13 cellular contexts compared by ENCODE assay signal in genomic region chr11:66183581-66184048, GRCh38.
DNase-seq lines count a peak whose midpoint lies in the region; TF ChIP-seq lines count a peak whose summit lies in the region.
"Had no signal": no experiment of that assay in that cellular context is flagged by ENCODE, and none has a peak within 500 bp of the region (broad histone marks: within the 10 kb centered on the region; RNA-seq: fewer than 3 reads in every experiment).

No MANE protein-coding gene starts in this region.

- H3K27ac Mint-ChIP-seq in activated T-cell treated with anti-CD3 and anti-CD28 coated beads, Interleukin-2, amount 50 U/mL, for 24 hours: peak overlapping the region; percentile 69
- peak overlapping the region; percentile 57 for H3K27ac Mint-ChIP-seq in neural progenitor cell
- H3K27ac Mint-ChIP-seq: T-helper 1 cell treated with Interleukin-12 subunit alpha and Interleukin-12 subunit beta and Interleukin-4 antibody, amounts not matched to agents 30 μg/mL and 1 μg/mL, for 36 hours had no signal

- H3F3A ChIP-seq in neural progenitor cell (ENCODE audit: low read depth): peaks cover 11% of the 10 kb centered on the region

- DNase-seq in activated T-cell treated with anti-CD3 and anti-CD28 coated beads, Interleukin-2, amount 50 U/mL, for 24 hours: no peak
- DNase-seq in activated T-cell treated with anti-CD3 and anti-CD28 coated beads, Interleukin-2, amount 50 U/mL, for 48 hours: no peak
- peak; percentile 16 for DNase-seq in NCI-H69 (lab: John Stamatoyannopoulos, UW)
- peak; percentile 16 for DNase-seq in dermis blood vessel endothelial cell
- DNase-seq in neural progenitor cell (ENCODE audit: low spot score): no peak
- DNase-seq in NOMO-1 (lab: John Stamatoyannopoulos, UW; ENCODE audit: unreplicated experiment in 2 of 2): no peak
- DNase-seq in SJCRH30: no peak
- DNase-seq in H7: no peak
- DNase-seq: foreskin keratinocyte, NCI-H446 had no signal

- no peaks in the 10 kb centered on the region for H3K9me3 Mint-ChIP-seq in activated T-cell treated with anti-CD3 and anti-CD28 coated beads, Interleukin-2, amount 50 U/mL, for 24 hours
- H3K9me3 Mint-ChIP-seq in neural progenitor cell: no peaks in the 10 kb centered on the region
- H3K9me3 Mint-ChIP-seq: T-helper 1 cell treated with Interleukin-12 subunit alpha and Interleukin-12 subunit beta and Interleukin-4 antibody, amounts not matched to agents 30 μg/mL and 1 μg/mL, for 36 hours had no signal

- peak overlapping the region; percentile 23 for H3K27ac ChIP-seq in neural progenitor cell
- H3K27ac ChIP-seq in SJCRH30: no peak overlapping the region
- H3K27ac ChIP-seq: BLaER1, breast epithelium, foreskin keratinocyte had no signal

- TF ChIP-seq CTCF in neural progenitor cell (IDR thresholded peaks at IDR 0.05): no peak

- peaks cover 73% of the 10 kb centered on the region for H3K4me1 Mint-ChIP-seq in activated T-cell treated with anti-CD3 and anti-CD28 coated beads, Interleukin-2, amount 50 U/mL, for 24 hours (ENCODE audit: low read depth)
- H3K4me1 Mint-ChIP-seq in neural progenitor cell: peaks cover 19% of the 10 kb centered on the region

- H3K79me2 ChIP-seq in neural progenitor cell (ENCODE audit: low read depth): no peaks in the 10 kb centered on the region

- H3K9ac ChIP-seq in neural progenitor cell: no peak overlapping the region
- H3K9ac ChIP-seq: BLaER1 had no signal

- H3K4me3 ChIP-seq in neural progenitor cell: no peak overlapping the region
- no peak overlapping the region for H3K4me3 ChIP-seq in SJCRH30
- H3K4me3 ChIP-seq in H7 (ENCODE audit: insufficient read depth, low read depth, low read length): no peak overlapping the region
- H3K4me3 ChIP-seq: BLaER1, breast epithelium had no signal

- peaks cover 30% of the 10 kb centered on the region for H3K36me3 Mint-ChIP-seq in activated T-cell treated with anti-CD3 and anti-CD28 coated beads, Interleukin-2, amount 50 U/mL, for 24 hours (ENCODE audit: low read depth)
- H3K36me3 Mint-ChIP-seq in neural progenitor cell: no peaks in the 10 kb centered on the region

- H2AFZ ChIP-seq in neural progenitor cell (replicated peaks): no peak overlapping the region

- H3K27me3 Mint-ChIP-seq in activated T-cell treated with anti-CD3 and anti-CD28 coated beads, Interleukin-2, amount 50 U/mL, for 24 hours: no peaks in the 10 kb centered on the region
- no peaks in the 10 kb centered on the region for H3K27me3 Mint-ChIP-seq in neural progenitor cell (ENCODE audit: insufficient read depth, low read depth)

- no peak overlapping the region for H3K4me3 Mint-ChIP-seq in activated T-cell treated with anti-CD3 and anti-CD28 coated beads, Interleukin-2, amount 50 U/mL, for 24 hours
- no peak overlapping the region for H3K4me3 Mint-ChIP-seq in neural progenitor cell
- H3K4me3 Mint-ChIP-seq: T-helper 1 cell treated with Interleukin-12 subunit alpha and Interleukin-12 subunit beta and Interleukin-4 antibody, amounts not matched to agents 30 μg/mL and 1 μg/mL, for 36 hours had no signal

- H3K27me3 ChIP-seq in neural progenitor cell (no peaks in the 10 kb centered on the region), SJCRH30 (no peaks in the 10 kb centered on the region), H7 (ENCODE audit: control insufficient read depth, insufficient read depth, low read length) (no peaks in the 10 kb centered on the region)
- H3K27me3 ChIP-seq: BLaER1, breast epithelium, foreskin keratinocyte had no signal

- H4K20me1 ChIP-seq in neural progenitor cell (ENCODE audit: low read depth): no peaks in the 10 kb centered on the region

- H3K36me3 ChIP-seq in neural progenitor cell (no peaks in the 10 kb centered on the region), SJCRH30 (no peaks in the 10 kb centered on the region), H7 (replicated peaks; ENCODE audit: control insufficient read depth, insufficient read depth, low read length) (no peaks in the 10 kb centered on the region)
- H3K36me3 ChIP-seq: BLaER1, breast epithelium had no signal

- H3K4me1 ChIP-seq in neural progenitor cell (peaks cover 12% of the 10 kb centered on the region), SJCRH30 (no peaks in the 10 kb centered on the region)
- H3K4me1 ChIP-seq: BLaER1, breast epithelium had no signal

- no peaks in the 10 kb centered on the region for H3K9me3 ChIP-seq in neural progenitor cell (ENCODE audit: low read depth)
- H3K9me3 ChIP-seq in SJCRH30 (replicated peaks): no peaks in the 10 kb centered on the region
- H3K9me3 ChIP-seq: breast epithelium had no signal

- no peak overlapping the region for H3K4me2 ChIP-seq in neural progenitor cell
- H3K4me2 ChIP-seq: BLaER1 had no signal

Comparison
In these comparisons a context has a peak if more than half of its experiments do, and no peak if none do; other contexts are left out.
1. DNase-seq: peak in NCI-H69 (single experiment) and dermis blood vessel endothelial cell (single experiment); none in activated T-cell treated with anti-CD3 and anti-CD28 coated beads, Interleukin-2, amount 50 U/mL, for 24 hours (single experiment), activated T-cell treated with anti-CD3 and anti-CD28 coated beads, Interleukin-2, amount 50 U/mL, for 48 hours (0 of 2), neural progenitor cell (single experiment), NOMO-1 (0 of 2), SJCRH30 (0 of 2) and H7 (single experiment).